4 cellular contexts compared by ENCODE assay signal in the genomic region with DNA sequence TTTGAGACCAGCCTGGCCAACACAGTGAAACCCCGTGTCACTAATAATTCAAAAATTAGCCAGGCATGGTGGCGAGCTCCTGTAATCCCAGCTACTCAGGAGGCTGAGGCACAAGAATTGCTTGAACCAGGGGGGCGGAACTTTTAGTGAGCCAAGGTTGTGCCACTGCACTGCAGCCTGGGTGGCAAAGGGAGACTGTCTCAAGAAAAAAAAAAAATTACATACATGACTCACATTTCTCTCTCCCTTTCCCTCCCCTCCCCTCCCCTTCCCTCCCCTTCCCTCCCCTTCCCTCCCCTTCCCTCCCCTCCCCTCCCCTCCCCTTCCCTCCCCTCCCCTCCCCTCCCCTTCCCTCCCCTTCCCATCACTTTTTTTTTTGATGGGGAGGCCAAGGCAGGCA. TPM values are rescaled to one million over a fixed set of nuclear protein-coding genes. Genes with fewer than 3 reads are reported as not detected.
A peak's percentile ranks its signal among the peaks of the same experiment; 100 is the strongest.
DNase-seq lines count a peak whose midpoint lies in the region; ATAC-seq, FAIRE-seq and TF ChIP-seq lines count a peak whose summit lies in the region.
"Not testable (repeated sequence)": the region's sequence is repeated elsewhere in the genome, so short reads cannot be mapped to it uniquely, and the experiment has no call there.

No MANE protein-coding gene starts in this region.

- H3K4me3 ChIP-seq in HEK293 (ENCODE audit: low read depth, low read length); WERI-Rb-1 (ENCODE audit: low read depth, low read length); K562; HepG2 (replicated peaks in 1 of 3; ENCODE audit: insufficient read depth in 1 of 3, low read depth in 2 of 3, low read length in 3 of 3): not testable (repeated sequence)

- not testable (repeated sequence) for TF ChIP-seq POLR2A in K562 (conservative IDR thresholded peaks at IDR 0.05); HepG2 (IDR thresholded peaks at IDR 0.05; ENCODE audit: insufficient read depth in 1 of 2, low read depth in 2 of 2, low read length in 2 of 2)

- not testable (repeated sequence) for H3K27me3 ChIP-seq in WERI-Rb-1 (ENCODE audit: insufficient read depth, low read depth, severe bottlenecking); HepG2 (ENCODE audit: control insufficient read depth in 1 of 2, insufficient read depth in 2 of 2, low read length in 2 of 2)
- H3K27me3 ChIP-seq in K562 (ENCODE audit: control insufficient read depth in 2 of 2, insufficient read depth in 2 of 2, low read length in 2 of 2) = peaks cover 23 to 40% of the 10 kb centered on the region in 2 experiments

- DNase-seq in WERI-Rb-1; K562 (ENCODE audit: extremely low read depth in 1 of 4, low spot score in 3 of 4); HepG2 (ENCODE audit: low spot score): not testable (repeated sequence)

- CTCF ChIA-PET in HEK293 (lab: Yijun Ruan, JAX) = interaction anchor here (0.6 kb wide), 1 partner anchor 35 kb away, joined by 4 read pairs; no protein-coding TSS in a partner anchor
- CTCF ChIA-PET in K562 (lab: Yijun Ruan, JAX; ENCODE audit: low intra/inter-chr PET ratio); HepG2 (lab: Yijun Ruan, JAX; ENCODE audit: low intra/inter-chr PET ratio, low total read pairs): not testable (repeated sequence)

- not testable (repeated sequence) for H3K36me3 ChIP-seq in HEK293 (ENCODE audit: control insufficient read depth in 2 of 2, insufficient read depth in 1 of 2, low read length in 2 of 2); K562 (ENCODE audit: control insufficient read depth, insufficient read depth, low read length); HepG2 (replicated peaks in 1 of 2; ENCODE audit: control insufficient read depth in 1 of 2, insufficient read depth in 2 of 2, low read length in 2 of 2)
- peaks cover 23% of the 10 kb centered on the region for H3K36me3 ChIP-seq in WERI-Rb-1

- not testable (repeated sequence) for H2AFZ ChIP-seq in K562 (ENCODE audit: low read depth, low read length); HepG2 (ENCODE audit: low read length)

- H3K9me1 ChIP-seq in K562 (ENCODE audit: control insufficient read depth, insufficient read depth, low read length) = not testable (repeated sequence)

- not testable (repeated sequence) for TF ChIP-seq RAD21 in K562 (CRISPR knock-in tag; conservative IDR thresholded peaks at IDR 0.05 in 1 of 2, IDR thresholded peaks at IDR 0.05 in 1 of 2); HepG2 (CRISPR knock-in tag; IDR thresholded peaks at IDR 0.05)

- peaks cover 27% of the 10 kb centered on the region for H3K4me1 ChIP-seq in HEK293 (ENCODE audit: control insufficient read depth, insufficient read depth, low read length)
- not testable (repeated sequence) for H3K4me1 ChIP-seq in K562 (replicated peaks in 1 of 2; ENCODE audit: control insufficient read depth in 2 of 2, insufficient read depth in 2 of 2, low read length in 2 of 2)
- peaks cover 15% of the 10 kb centered on the region for H3K4me1 ChIP-seq in HepG2 (ENCODE audit: insufficient read depth, low read length)

- not testable (repeated sequence) for TF ChIP-seq EP300 in K562 (IDR thresholded peaks at IDR 0.05; ENCODE audit: low read length); HepG2 (IDR thresholded peaks at IDR 0.05; ENCODE audit: low read depth in 2 of 2, low read length in 2 of 2); HepG2 (CRISPR knock-in tag; IDR thresholded peaks at IDR 0.05; ENCODE audit: borderline replicate concordance)

- WGBS in K562 (ENCODE audit: insufficient coverage, low coverage, missing lambda C conversion rate) = 2% methylated on average over 3 of the region's 3 CpGs
- 88% methylated on average over 3 of the region's 3 CpGs for WGBS in HepG2 (ENCODE audit: low lambda C conversion rate)

- not testable (repeated sequence) for H3K4me2 ChIP-seq in K562 (ENCODE audit: insufficient read depth, low read length); HepG2 (ENCODE audit: low read depth, low read length)

- intact Hi-C loops in K562 (cut with micrococcal nuclease); HepG2 (cut with micrococcal nuclease; ENCODE audit: unreplicated experiment): not testable (repeated sequence)

- POLR2A ChIA-PET in HEK293 (lab: Yijun Ruan, JAX); HepG2 (lab: Yijun Ruan, JAX): not testable (repeated sequence)
- POLR2A ChIA-PET in K562 (lab: Yijun Ruan, JAX) = interaction anchor here (0.6 kb wide), 2 partner anchors 27 to 130 kb away, joined by 3 read pairs; no protein-coding TSS in a partner anchor

- not testable (repeated sequence) for H3K79me2 ChIP-seq in K562 (ENCODE audit: control insufficient read depth, insufficient read depth, low read length); HepG2 (ENCODE audit: insufficient read depth, low read length)

- not testable (repeated sequence) for H3K9me3 ChIP-seq in HEK293 (ENCODE audit: control insufficient read depth, insufficient read depth, low read depth, low read length); WERI-Rb-1 (ENCODE audit: severe bottlenecking); K562 (replicated peaks; ENCODE audit: control insufficient read depth, insufficient read depth, low read depth, low read length); HepG2 (ENCODE audit: low read length)

- FAIRE-seq in K562 (lab: Jason Lieb, UNC); HepG2 (lab: Jason Lieb, UNC): not testable (repeated sequence)

- not testable (repeated sequence) for ATAC-seq in K562, HepG2

- H3K27ac ChIP-seq in HEK293 (ENCODE audit: extremely low read depth, low read depth, low read length); K562 (ENCODE audit: extremely low read depth, low read depth, low read length); HepG2 (ENCODE audit: extremely low read length, insufficient read depth, low read length): not testable (repeated sequence)
- 0 out of 2 replicates have a peak overlapping the region, but pooled peaks have one; percentile 10 for H3K27ac ChIP-seq in WERI-Rb-1

- H4K20me1 ChIP-seq in K562 (replicated peaks; ENCODE audit: control insufficient read depth, insufficient read depth, low read length); HepG2 (ENCODE audit: insufficient read depth, low read length): not testable (repeated sequence)

- in situ Hi-C loops in K562 (cut with MboI); HepG2 (cut with HindIII; ENCODE audit: extremely low pct_ligation_motif_present, low pct_unique_long_range_greater_than_20kb): not testable (repeated sequence)

- not testable (repeated sequence) for TF ChIP-seq CTCF in HEK293 (tag by site-specific recombination; IDR thresholded peaks at IDR 0.05); WERI-Rb-1 (IDR thresholded peaks at IDR 0.05; ENCODE audit: low read depth, low read length); K562 (IDR thresholded peaks at IDR 0.05 in 2 of 3, conservative IDR thresholded peaks at IDR 0.05 in 1 of 3; ENCODE audit: insufficient read depth in 2 of 3, low read depth in 1 of 3, low read length in 3 of 3); HepG2 (CRISPR knock-in tag; IDR thresholded peaks at IDR 0.05)

- BruUV-seq in K562 (replicated peaks; lab: Mats Ljungman, UMichigan); HepG2 (replicated peaks; lab: Mats Ljungman, UMichigan): not testable (repeated sequence)

- H3K9ac ChIP-seq in K562 (ENCODE audit: insufficient read depth in 1 of 2, low read depth in 2 of 2, low read length in 2 of 2); HepG2 (ENCODE audit: insufficient read depth, low read depth, low read length): not testable (repeated sequence)

RNA-seq across cellular contexts. Expression of a gene that starts 23.3 kb away (rescaled TPM):
- total RNA-seq in K562 (2011; cell fraction: chromatin; rRNA removed; ENCODE audit: low replicate concordance) = 5.5 and 21.6 TPM in 2 replicates
- total RNA-seq in K562 (2011; cell fraction: nucleolus; rRNA removed) = 4.5 and 5.4 TPM in 2 replicates
- 14.0 and 33.7 TPM in 2 replicates for total RNA-seq in K562 (2011; cell fraction: nucleoplasm; rRNA removed)
- total RNA-seq in K562 (2014; rRNA removed) (0.73 and 3.0 TPM in 2 replicates), K562 (2014; rRNA removed; fragmentation: Illumina TruSeq; extraction: Trizol) (5.0 and 5.3 TPM in 2 replicates), K562 (2015; rRNA removed; fragmentation: Illumina TruSeq; extraction: Trizol) (6.4 and 6.5 TPM in 2 replicates), K562 (2021) (3.6 and 4.5 TPM in 2 replicates), HepG2 (2016; rRNA removed; fragmentation: Illumina TruSeq; extraction: Trizol) (4.5 and 5.7 TPM in 2 replicates)
- polyA plus RNA-seq in K562 (2011; rRNA removed) (4.2 and 4.3 TPM in 2 replicates), K562 (2014; fragmentation: Illumina TruSeq; extraction: Trizol) (4.3 and 4.4 TPM in 2 replicates), K562 (2014; fragmentation: Nextera tagmentation; extraction: Ambion mirVana) (1 to 10 TPM; 2.5 to 3.1 TPM), K562 (2014; rRNA removed) (4.4 TPM in 2 replicates), HepG2 (2011; rRNA removed) (4.1 and 4.4 TPM in 2 replicates)
- polyA plus RNA-seq in K562 (2011; cell fraction: cytosol; rRNA removed) = 0.78 and 1.8 TPM in 2 replicates
- 4.5 and 4.6 TPM in 2 replicates for polyA plus RNA-seq in K562 (2011; cell fraction: nucleus; rRNA removed)
- 3.3 and 3.7 TPM in 2 replicates for polyA plus RNA-seq in K562 (2012)
- 4.2 and 5.9 TPM in 2 replicates for polyA minus RNA-seq in K562 (2011; rRNA and poly(A)+ RNA removed)
- polyA minus RNA-seq in K562 (2011; cell fraction: cytosol; rRNA and poly(A)+ RNA removed) = 2.5 and 3.5 TPM in 2 replicates
- polyA minus RNA-seq in K562 (2011; cell fraction: nucleus; rRNA and poly(A)+ RNA removed) = 3.8 and 5.7 TPM in 2 replicates
- total RNA-seq in HepG2 (2016; cell fraction: cytosol; rRNA removed; fragmentation: Illumina TruSeq; extraction: Trizol; ENCODE audit: low read depth) = 6.2 and 6.8 TPM in 2 replicates
- total RNA-seq in HepG2 (2016; cell fraction: insoluble cytoplasmic fraction; rRNA removed; fragmentation: Illumina TruSeq; extraction: Trizol) = 4.2 and 4.7 TPM in 2 replicates
- 4.9 and 5.3 TPM in 2 replicates for total RNA-seq in HepG2 (2016; cell fraction: membrane; rRNA removed; fragmentation: Illumina TruSeq; extraction: Trizol)
- total RNA-seq in HepG2 (2016; cell fraction: nucleus; rRNA removed; fragmentation: Illumina TruSeq; extraction: Trizol) = 10.7 and 12.4 TPM in 2 replicates
- 1.4 and 3.0 TPM in 2 replicates for polyA plus RNA-seq in HepG2 (2011; cell fraction: cytosol; rRNA removed)
- 4.4 and 7.3 TPM in 2 replicates for polyA plus RNA-seq in HepG2 (2011; cell fraction: nucleus; rRNA removed)
- polyA plus RNA-seq in HepG2 (2012) = 6.1 and 6.5 TPM in 2 replicates
- polyA plus RNA-seq in HepG2 (2016; cell fraction: cytosol; fragmentation: Illumina TruSeq; extraction: Trizol; ENCODE audit: low read depth) = 0.99 and 1.1 TPM in 2 replicates
- polyA plus RNA-seq in HepG2 (2016; cell fraction: insoluble cytoplasmic fraction; fragmentation: Illumina TruSeq; extraction: Trizol; ENCODE audit: low read depth) = 4.5 and 6.0 TPM in 2 replicates
- 1.4 and 2.0 TPM in 2 replicates for polyA plus RNA-seq in HepG2 (2016; cell fraction: membrane; fragmentation: Illumina TruSeq; extraction: Trizol; ENCODE audit: low read depth)
- polyA plus RNA-seq in HepG2 (2016; cell fraction: nucleus; fragmentation: Illumina TruSeq; extraction: Trizol; ENCODE audit: insufficient read depth, low read depth) = 11.0 and 12.4 TPM in 2 replicates
- polyA minus RNA-seq in HepG2 (2011; rRNA and poly(A)+ RNA removed; ENCODE audit: low replicate concordance) = 0.68 and 5.9 TPM in 2 replicates
- polyA minus RNA-seq in HepG2 (2011; cell fraction: cytosol; rRNA and poly(A)+ RNA removed) = 3.0 and 4.9 TPM in 2 replicates
- 21.6 and 28.6 TPM in 2 replicates for polyA minus RNA-seq in HepG2 (2011; cell fraction: nucleus; rRNA and poly(A)+ RNA removed)
